In the genomic region with DNA sequence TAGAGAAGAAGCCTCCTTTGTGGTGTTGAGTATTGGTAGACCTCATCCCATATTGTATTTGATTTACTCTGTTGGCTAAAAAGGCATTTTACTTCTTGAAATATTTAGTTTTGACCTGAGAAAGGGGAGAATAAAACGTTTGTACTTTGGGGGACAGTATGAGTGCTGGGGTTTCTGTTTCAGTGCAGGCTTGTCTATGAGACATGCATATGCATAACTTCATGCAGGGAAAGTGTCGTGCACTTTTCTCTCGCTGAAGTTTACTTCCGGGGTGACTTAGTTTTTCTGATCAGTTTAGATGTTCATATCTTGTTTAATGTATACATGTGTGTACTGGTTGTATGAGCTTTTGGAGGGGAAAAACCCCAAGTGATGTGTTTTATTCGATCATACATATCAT, we compare ENCODE assay signal across 1 cellular context.
TF ChIP-seq lines count a peak whose summit lies in the region.

No MANE protein-coding gene starts in this region.

TF ChIP-seq in K562, 482 proteins besides CTCF, POLR2A, EP300 and RAD21 (continued from another document):
- TF ChIP-seq ZNF518B (CRISPR knock-in tag; IDR thresholded peaks at IDR 0.05) = no peak
